26 cellular contexts compared by ENCODE assay signal in the genomic region with DNA sequence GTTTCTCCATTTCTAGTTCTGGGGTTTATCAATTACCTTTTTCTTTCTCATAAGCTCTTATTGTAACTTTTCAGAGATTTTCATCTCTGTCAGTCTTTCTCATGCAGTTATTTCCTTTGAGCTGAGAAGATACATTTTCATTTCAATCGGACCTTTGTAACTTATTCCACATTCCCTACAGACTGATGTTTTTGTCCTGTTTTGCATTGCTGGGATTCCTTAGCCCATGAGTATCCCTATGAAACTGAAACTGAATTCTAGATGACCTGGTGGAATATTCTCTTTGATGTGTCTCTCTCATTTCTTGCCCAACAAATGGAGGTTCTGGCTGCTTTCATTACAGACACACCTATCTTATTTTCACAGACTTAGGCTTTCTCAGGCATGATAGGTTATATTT. TPM values are rescaled to one million over a fixed set of nuclear protein-coding genes. Genes with fewer than 3 reads are reported as not detected.
DNase-seq lines count a peak whose midpoint lies in the region; ATAC-seq, FAIRE-seq and TF ChIP-seq lines count a peak whose summit lies in the region.
"Had no signal": no experiment of that assay in that cellular context is flagged by ENCODE, and none has a peak within 500 bp of the region (broad histone marks: within the 10 kb centered on the region; RNA-seq: fewer than 3 reads in every experiment).

No MANE protein-coding gene starts in this region.

- no peak for ATAC-seq in HG03439 (IDR thresholded peaks at IDR 0.05; ENCODE audit: unreplicated experiment)
- ATAC-seq: K562 had no signal

- H3K4me1 ChIP-seq in HUES6 (ENCODE audit: control insufficient read depth, insufficient read depth, low read length) (peaks cover 10% of the 10 kb centered on the region), astrocyte (ENCODE audit: insufficient read depth, low read length) (no peaks in the 10 kb centered on the region)
- H3K4me1 ChIP-seq: BE2C had no signal

- H3K36me3 ChIP-seq in HUES6 (ENCODE audit: control insufficient read depth, insufficient read depth, low read length) (no peaks in the 10 kb centered on the region), astrocyte (ENCODE audit: insufficient read depth, low read length) (no peaks in the 10 kb centered on the region)
- H3K36me3 ChIP-seq: BE2C had no signal

- H3K27me3 ChIP-seq in HUES6 (ENCODE audit: control insufficient read depth, insufficient read depth, low read length) = no peaks in the 10 kb centered on the region
- H3K27me3 ChIP-seq in astrocyte (ENCODE audit: insufficient read depth, low read length) = no peaks in the 10 kb centered on the region
- H3K27me3 ChIP-seq: BE2C had no signal

- H3K9ac ChIP-seq in HUES6 (ENCODE audit: low read length) = no peak overlapping the region
- no peak overlapping the region for H3K9ac ChIP-seq in astrocyte (ENCODE audit: low read length)
- H3K9ac ChIP-seq: SK-N-SH had no signal

- no peaks in the 10 kb centered on the region for H3K79me2 ChIP-seq in astrocyte (ENCODE audit: insufficient read depth, low read length)

- H3K4me3 ChIP-seq in HUES6 (ENCODE audit: low read depth, low read length) = no peak overlapping the region
- no peak overlapping the region for H3K4me3 ChIP-seq in astrocyte (ENCODE audit: insufficient read depth, low read depth, low read length)
- H3K4me3 ChIP-seq: K562 had no signal

- TF ChIP-seq CTCF in astrocyte (IDR thresholded peaks at IDR 0.05; ENCODE audit: insufficient read depth, low read depth, low read length) = no peak

- H3K9me3 ChIP-seq in HUES6 (ENCODE audit: control insufficient read depth, insufficient read depth, low read depth, low read length) = no peaks in the 10 kb centered on the region
- H3K9me3 ChIP-seq in astrocyte (ENCODE audit: insufficient read depth, low read depth, low read length) = no peaks in the 10 kb centered on the region
- H3K9me3 ChIP-seq: BE2C, SK-N-SH had no signal

- H3K27ac ChIP-seq in HUES6 (ENCODE audit: low read depth, low read length) = peak overlapping the region; percentile 34; the same call in 1 of the 2 replicates
- no peak overlapping the region for H3K27ac ChIP-seq in astrocyte (ENCODE audit: low read depth, low read length)

- H3K36me3 Mint-ChIP-seq in astrocyte (ENCODE audit: low read depth, unreplicated experiment) = no peaks in the 10 kb centered on the region
- H3K36me3 Mint-ChIP-seq: CD4-positive, CD25-positive, alpha-beta regulatory T cell had no signal

- H3K4me1 Mint-ChIP-seq in astrocyte (ENCODE audit: low read depth, unreplicated experiment) = peaks cover 13% of the 10 kb centered on the region
- H3K4me1 Mint-ChIP-seq: CD4-positive, CD25-positive, alpha-beta regulatory T cell had no signal

- no peak overlapping the region for H3K4me2 ChIP-seq in astrocyte (ENCODE audit: low read length)
- H3K4me2 ChIP-seq: SK-N-SH had no signal

- H2AFZ ChIP-seq in astrocyte (ENCODE audit: low read depth, low read length) = no peak overlapping the region

- FAIRE-seq in astrocyte (lab: Jason Lieb, UNC) (no peak), GM19239 (lab: Jason Lieb, UNC) (no peak)
- FAIRE-seq: GM12891, GM18507, HTR-8/SVneo, K562 had no signal

- DNase-seq in COLO829 (ENCODE audit: low spot score) (peak; percentile 13), astrocyte (ENCODE audit: low read depth) (no peak), iPS DF 19.7 (ENCODE audit: low read depth, low spot score) (peak; percentile 65), SW 1271 (lab: John Stamatoyannopoulos, UW) (no peak), GM19239 (ENCODE audit: insufficient read length, low spot score) (no peak)
- no peak for DNase-seq in activated T-cell treated with anti-CD3 and anti-CD28 coated beads, Interleukin-2, amount 50 U/mL, for 1 hour
- DNase-seq: 8988T; BE2C; CD4-positive, CD25-positive, alpha-beta regulatory T cell; GF-D8; H7; NCI-H1105; NCI-H1694; NCI-H2081 treated with DMSO at 0.1 percent for 48 hours; NCI-H510A treated with DMSO at 0.1 percent for 48 hours; NCI-H774; SHP77; SK-N-SH had no signal

- H3K9me3 Mint-ChIP-seq in astrocyte (ENCODE audit: unreplicated experiment) = no peaks in the 10 kb centered on the region

- no peaks in the 10 kb centered on the region for H3K27me3 Mint-ChIP-seq in astrocyte (ENCODE audit: low read depth, unreplicated experiment)
- H3K27me3 Mint-ChIP-seq: CD4-positive, CD25-positive, alpha-beta regulatory T cell had no signal

- H4K20me1 ChIP-seq in astrocyte (ENCODE audit: insufficient read depth, low read length) = no peaks in the 10 kb centered on the region

- peak overlapping the region; percentile 86 for H3K27ac Mint-ChIP-seq in astrocyte (ENCODE audit: unreplicated experiment)
- H3K27ac Mint-ChIP-seq: CD4-positive, CD25-positive, alpha-beta regulatory T cell had no signal

- peak overlapping the region; percentile 10 for H3K4me3 Mint-ChIP-seq in astrocyte (ENCODE audit: unreplicated experiment)
- H3K4me3 Mint-ChIP-seq: CD4-positive, CD25-positive, alpha-beta regulatory T cell had no signal

RNA-seq across cellular contexts. Expression of a gene that starts 10.5 kb away (rescaled TPM):
- total RNA-seq in astrocyte = 0.99 and 1.7 TPM in 2 replicates
- total RNA-seq: CD4-positive, CD25-positive, alpha-beta regulatory T cell; K562; OCI-LY7; RPMI7951 had no signal

Comparison
In these comparisons a context has a peak if more than half of its experiments do, and no peak if none do; other contexts are left out.
1. DNase-seq: peak in COLO829 (single experiment) and iPS DF 19.7 (single experiment); none in astrocyte (single experiment), SW 1271 (0 of 2), activated T-cell treated with anti-CD3 and anti-CD28 coated beads, Interleukin-2, amount 50 U/mL, for 1 hour (single experiment) and GM19239 (single experiment).